Comparison of ENCODE assay signal across 9 cellular contexts in the genomic region with DNA sequence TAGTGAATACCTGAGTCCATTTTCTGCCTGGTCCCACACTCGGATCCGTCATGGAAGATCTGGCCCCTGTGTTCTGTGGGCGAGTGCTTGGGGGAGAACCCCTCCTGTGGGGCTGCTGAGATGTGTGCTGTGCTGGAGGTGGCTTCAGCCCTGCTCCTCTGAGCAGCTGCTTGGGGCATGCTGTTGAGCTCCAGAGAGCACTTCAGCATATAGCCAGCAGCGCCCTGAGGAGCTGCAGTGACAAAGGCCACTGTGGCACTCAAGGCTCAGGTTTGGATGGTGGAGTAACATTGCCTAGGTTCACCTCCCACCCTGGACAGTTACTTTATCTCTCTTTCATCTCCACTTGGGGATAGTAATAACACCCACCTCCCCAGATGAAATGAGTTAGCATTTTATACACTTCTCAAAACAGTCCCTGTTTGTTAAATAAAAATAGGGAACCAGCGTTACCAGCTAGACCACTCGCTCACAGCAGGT.
DNase-seq lines count a peak whose midpoint lies in the region; ATAC-seq and TF ChIP-seq lines count a peak whose summit lies in the region.
"Had no signal": no experiment of that assay in that cellular context is flagged by ENCODE, and none has a peak within 500 bp of the region (broad histone marks: within the 10 kb centered on the region; RNA-seq: fewer than 3 reads in every experiment).

No MANE protein-coding gene starts in this region.

- ATAC-seq in GM18909 (IDR thresholded peaks at IDR 0.05; ENCODE audit: poor library complexity, unreplicated experiment): peak; percentile 41
- peak; percentile 32 for ATAC-seq in HG03439 (IDR thresholded peaks at IDR 0.05; ENCODE audit: unreplicated experiment)
- peak; percentile 62 for ATAC-seq in stimulated activated memory B cell treated with anti-CD40 and anti-IgM and Interleukin-4, amounts not matched to agents 10 μg/mL and 1 μg/mL and 100 μg/mL, for 72 hours
- ATAC-seq in HG02588 (IDR thresholded peaks at IDR 0.05; ENCODE audit: unreplicated experiment): no peak

- H3K4me3 Mint-ChIP-seq in chondrocyte (ENCODE audit: unreplicated experiment): no peak overlapping the region
- H3K4me3 Mint-ChIP-seq in stimulated activated memory B cell treated with anti-CD40 and anti-IgM and Interleukin-4, amounts not matched to agents 10 μg/mL and 1 μg/mL and 100 μg/mL, for 72 hours: no peak overlapping the region

- H3K27ac Mint-ChIP-seq in chondrocyte (ENCODE audit: unreplicated experiment): peak overlapping the region; percentile 96
- H3K27ac Mint-ChIP-seq in stimulated activated memory B cell treated with anti-CD40 and anti-IgM and Interleukin-4, amounts not matched to agents 10 μg/mL and 1 μg/mL and 100 μg/mL, for 72 hours: peak overlapping the region; percentile 72

- no peaks in the 10 kb centered on the region for H3K27me3 Mint-ChIP-seq in chondrocyte (ENCODE audit: low read depth)
- no peaks in the 10 kb centered on the region for H3K27me3 Mint-ChIP-seq in stimulated activated memory B cell treated with anti-CD40 and anti-IgM and Interleukin-4, amounts not matched to agents 10 μg/mL and 1 μg/mL and 100 μg/mL, for 72 hours

- DNase-seq in chondrocyte (ENCODE audit: low spot score): no peak
- no peak for DNase-seq in effector CD4-positive, alpha-beta T cell
- no peak for DNase-seq in NCI-H1105 (lab: John Stamatoyannopoulos, UW)
- no peak for DNase-seq in NCI-H2081 treated with DMSO at 0.1 percent for 48 hours (lab: John Stamatoyannopoulos, UW)
- DNase-seq: MG63 had no signal

- H3K4me1 Mint-ChIP-seq in chondrocyte (ENCODE audit: low read depth): peaks cover 93% of the 10 kb centered on the region
- H3K4me1 Mint-ChIP-seq in stimulated activated memory B cell treated with anti-CD40 and anti-IgM and Interleukin-4, amounts not matched to agents 10 μg/mL and 1 μg/mL and 100 μg/mL, for 72 hours: peaks cover 53% of the 10 kb centered on the region

- H3K36me3 Mint-ChIP-seq in chondrocyte (ENCODE audit: low read depth): no peaks in the 10 kb centered on the region
- H3K36me3 Mint-ChIP-seq in stimulated activated memory B cell treated with anti-CD40 and anti-IgM and Interleukin-4, amounts not matched to agents 10 μg/mL and 1 μg/mL and 100 μg/mL, for 72 hours: no peaks in the 10 kb centered on the region

- TF ChIP-seq CTCF in chondrocyte (IDR thresholded peaks at IDR 0.05): no peak

- H3K9me3 Mint-ChIP-seq in chondrocyte (ENCODE audit: low read depth): no peaks in the 10 kb centered on the region
- H3K9me3 Mint-ChIP-seq in stimulated activated memory B cell treated with anti-CD40 and anti-IgM and Interleukin-4, amounts not matched to agents 10 μg/mL and 1 μg/mL and 100 μg/mL, for 72 hours: no peaks in the 10 kb centered on the region
